1 cellular context compared by ENCODE assay signal in genomic region chr16:67719048-67719777, GRCh38.
A peak's percentile ranks its signal among the peaks of the same experiment; 100 is the strongest.
TF ChIP-seq lines count a peak whose summit lies in the region.

Gene GFOD2 (minus strand): TSS chr16:67719316. CDS start chr16:67685715, 33,601 bp downstream.

TF ChIP-seq in GM12878, 131 proteins besides CTCF, POLR2A, EP300 and RAD21 (continued from another document and continues in another):
- TF ChIP-seq HCFC1 (IDR thresholded peaks at IDR 0.05; ENCODE audit: low read length) = peak; percentile 35; the same call in 1 of the 2 replicates
- no peak for TF ChIP-seq SRF (IDR thresholded peaks at IDR 0.05; ENCODE audit: low read depth in 2 of 2, low read length in 2 of 2)
- no peak for TF ChIP-seq ASH2L (IDR thresholded peaks at IDR 0.05; ENCODE audit: borderline replicate concordance, low read depth)
- no peak for TF ChIP-seq BCL11A (IDR thresholded peaks at IDR 0.05; ENCODE audit: low read depth, low read length)
- no peak; the same call in 1 of the 2 replicates for TF ChIP-seq DPF2 (IDR thresholded peaks at IDR 0.05)
- no peak for TF ChIP-seq ZZZ3 (IDR thresholded peaks at IDR 0.05; ENCODE audit: control insufficient read depth, insufficient read length, low read depth)
- TF ChIP-seq, protein P1, sequence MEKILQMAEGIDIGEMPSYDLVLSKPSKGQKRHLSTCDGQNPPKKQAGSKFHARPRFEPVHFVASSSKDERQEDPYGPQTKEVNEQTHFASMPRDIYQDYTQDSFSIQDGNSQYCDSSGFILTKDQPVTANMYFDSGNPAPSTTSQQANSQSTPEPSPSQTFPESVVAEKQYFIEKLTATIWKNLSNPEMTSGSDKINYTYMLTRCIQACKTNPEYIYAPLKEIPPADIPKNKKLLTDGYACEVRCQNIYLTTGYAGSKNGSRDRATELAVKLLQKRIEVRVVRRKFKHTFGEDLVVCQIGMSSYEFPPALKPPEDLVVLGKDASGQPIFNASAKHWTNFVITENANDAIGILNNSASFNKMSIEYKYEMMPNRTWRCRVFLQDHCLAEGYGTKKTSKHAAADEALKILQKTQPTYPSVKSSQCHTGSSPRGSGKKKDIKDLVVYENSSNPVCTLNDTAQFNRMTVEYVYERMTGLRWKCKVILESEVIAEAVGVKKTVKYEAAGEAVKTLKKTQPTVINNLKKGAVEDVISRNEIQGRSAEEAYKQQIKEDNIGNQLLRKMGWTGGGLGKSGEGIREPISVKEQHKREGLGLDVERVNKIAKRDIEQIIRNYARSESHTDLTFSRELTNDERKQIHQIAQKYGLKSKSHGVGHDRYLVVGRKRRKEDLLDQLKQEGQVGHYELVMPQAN (conservative IDR thresholded peaks at IDR 0.05) = peak; percentile 84
- TF ChIP-seq, protein P2, sequence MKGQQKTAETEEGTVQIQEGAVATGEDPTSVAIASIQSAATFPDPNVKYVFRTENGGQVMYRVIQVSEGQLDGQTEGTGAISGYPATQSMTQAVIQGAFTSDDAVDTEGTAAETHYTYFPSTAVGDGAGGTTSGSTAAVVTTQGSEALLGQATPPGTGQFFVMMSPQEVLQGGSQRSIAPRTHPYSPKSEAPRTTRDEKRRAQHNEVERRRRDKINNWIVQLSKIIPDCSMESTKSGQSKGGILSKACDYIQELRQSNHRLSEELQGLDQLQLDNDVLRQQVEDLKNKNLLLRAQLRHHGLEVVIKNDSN (IDR thresholded peaks at IDR 0.05; ENCODE audit: borderline replicate concordance, extremely low read length, insufficient read depth, low read depth, low read length) = no peak
- peak; percentile 71; the same call in 1 of the 2 replicates for TF ChIP-seq ZBTB40 (IDR thresholded peaks at IDR 0.05; ENCODE audit: borderline replicate concordance)
- peak; percentile 21 for TF ChIP-seq NR2F1 (conservative IDR thresholded peaks at IDR 0.05)
- TF ChIP-seq, protein P3, sequence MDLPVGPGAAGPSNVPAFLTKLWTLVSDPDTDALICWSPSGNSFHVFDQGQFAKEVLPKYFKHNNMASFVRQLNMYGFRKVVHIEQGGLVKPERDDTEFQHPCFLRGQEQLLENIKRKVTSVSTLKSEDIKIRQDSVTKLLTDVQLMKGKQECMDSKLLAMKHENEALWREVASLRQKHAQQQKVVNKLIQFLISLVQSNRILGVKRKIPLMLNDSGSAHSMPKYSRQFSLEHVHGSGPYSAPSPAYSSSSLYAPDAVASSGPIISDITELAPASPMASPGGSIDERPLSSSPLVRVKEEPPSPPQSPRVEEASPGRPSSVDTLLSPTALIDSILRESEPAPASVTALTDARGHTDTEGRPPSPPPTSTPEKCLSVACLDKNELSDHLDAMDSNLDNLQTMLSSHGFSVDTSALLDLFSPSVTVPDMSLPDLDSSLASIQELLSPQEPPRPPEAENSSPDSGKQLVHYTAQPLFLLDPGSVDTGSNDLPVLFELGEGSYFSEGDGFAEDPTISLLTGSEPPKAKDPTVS (IDR thresholded peaks at IDR 0.05; ENCODE audit: low read depth, low read length) = no peak
- no peak for TF ChIP-seq BRCA1 (IDR thresholded peaks at IDR 0.05; ENCODE audit: low read depth, low read length)
- peak; percentile 95 for TF ChIP-seq POLR2AphosphoS5 (IDR thresholded peaks at IDR 0.05; ENCODE audit: low read length)
- no peak for TF ChIP-seq JUNB (IDR thresholded peaks at IDR 0.05)
- TF ChIP-seq E4F1 (IDR thresholded peaks at IDR 0.05; ENCODE audit: borderline replicate concordance, partially characterized antibody) = no peak
- peak; percentile 51 to 64 for TF ChIP-seq IKZF2 (IDR thresholded peaks at IDR 0.05)
- no peak for TF ChIP-seq MYB (IDR thresholded peaks at IDR 0.05; ENCODE audit: borderline replicate concordance, low read depth, low read length)
- TF ChIP-seq PAX5 (IDR thresholded peaks at IDR 0.05; ENCODE audit: borderline replicate concordance, low read depth, low read length) = peak; percentile 58; the same call in 1 of the 2 replicates
- TF ChIP-seq, protein P4, sequence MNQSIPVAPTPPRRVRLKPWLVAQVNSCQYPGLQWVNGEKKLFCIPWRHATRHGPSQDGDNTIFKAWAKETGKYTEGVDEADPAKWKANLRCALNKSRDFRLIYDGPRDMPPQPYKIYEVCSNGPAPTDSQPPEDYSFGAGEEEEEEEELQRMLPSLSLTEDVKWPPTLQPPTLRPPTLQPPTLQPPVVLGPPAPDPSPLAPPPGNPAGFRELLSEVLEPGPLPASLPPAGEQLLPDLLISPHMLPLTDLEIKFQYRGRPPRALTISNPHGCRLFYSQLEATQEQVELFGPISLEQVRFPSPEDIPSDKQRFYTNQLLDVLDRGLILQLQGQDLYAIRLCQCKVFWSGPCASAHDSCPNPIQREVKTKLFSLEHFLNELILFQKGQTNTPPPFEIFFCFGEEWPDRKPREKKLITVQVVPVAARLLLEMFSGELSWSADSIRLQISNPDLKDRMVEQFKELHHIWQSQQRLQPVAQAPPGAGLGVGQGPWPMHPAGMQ (IDR thresholded peaks at IDR 0.05; ENCODE audit: borderline replicate concordance) = no peak
- TF ChIP-seq CEBPB (IDR thresholded peaks at IDR 0.05; ENCODE audit: borderline replicate concordance in 1 of 2, low read depth in 2 of 2, low read length in 2 of 2) = no peak
- TF ChIP-seq PKNOX1 (IDR thresholded peaks at IDR 0.05) = no peak
- no peak for TF ChIP-seq SIX5 (IDR thresholded peaks at IDR 0.05; ENCODE audit: low read depth, low read length, severe bottlenecking)
- no peak for TF ChIP-seq SMC3 (IDR thresholded peaks at IDR 0.05; ENCODE audit: borderline replicate concordance, low read length)
- no peak for TF ChIP-seq SREBF2 (IDR thresholded peaks at IDR 0.05; ENCODE audit: low read length)
- no peak for TF ChIP-seq ZBED1 (IDR thresholded peaks at IDR 0.05; ENCODE audit: borderline replicate concordance)
- no peak for TF ChIP-seq FOXK2 (IDR thresholded peaks at IDR 0.05)
- TF ChIP-seq SIN3A (IDR thresholded peaks at IDR 0.05; ENCODE audit: low read depth, low read length) = peak; percentile 66; the same call in 1 of the 2 replicates
- TF ChIP-seq, protein P5, sequence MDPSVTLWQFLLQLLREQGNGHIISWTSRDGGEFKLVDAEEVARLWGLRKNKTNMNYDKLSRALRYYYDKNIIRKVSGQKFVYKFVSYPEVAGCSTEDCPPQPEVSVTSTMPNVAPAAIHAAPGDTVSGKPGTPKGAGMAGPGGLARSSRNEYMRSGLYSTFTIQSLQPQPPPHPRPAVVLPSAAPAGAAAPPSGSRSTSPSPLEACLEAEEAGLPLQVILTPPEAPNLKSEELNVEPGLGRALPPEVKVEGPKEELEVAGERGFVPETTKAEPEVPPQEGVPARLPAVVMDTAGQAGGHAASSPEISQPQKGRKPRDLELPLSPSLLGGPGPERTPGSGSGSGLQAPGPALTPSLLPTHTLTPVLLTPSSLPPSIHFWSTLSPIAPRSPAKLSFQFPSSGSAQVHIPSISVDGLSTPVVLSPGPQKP (IDR thresholded peaks at IDR 0.05; ENCODE audit: low read depth, low read length) = peak; percentile 69; the same call in 1 of the 2 replicates
- 0 out of 3 replicates have a peak, but pooled peaks have one; percentile 51 for TF ChIP-seq POU2F2 (IDR thresholded peaks at IDR 0.05; ENCODE audit: borderline replicate concordance, low read depth, low read length)
- 0 out of 2 replicates have a peak, but pooled peaks have one; percentile 16 for TF ChIP-seq CREB1 (IDR thresholded peaks at IDR 0.05; ENCODE audit: low read depth)
- TF ChIP-seq PRDM15 (CRISPR knock-in tag; IDR thresholded peaks at IDR 0.05) = no peak
- TF ChIP-seq, protein P6, sequence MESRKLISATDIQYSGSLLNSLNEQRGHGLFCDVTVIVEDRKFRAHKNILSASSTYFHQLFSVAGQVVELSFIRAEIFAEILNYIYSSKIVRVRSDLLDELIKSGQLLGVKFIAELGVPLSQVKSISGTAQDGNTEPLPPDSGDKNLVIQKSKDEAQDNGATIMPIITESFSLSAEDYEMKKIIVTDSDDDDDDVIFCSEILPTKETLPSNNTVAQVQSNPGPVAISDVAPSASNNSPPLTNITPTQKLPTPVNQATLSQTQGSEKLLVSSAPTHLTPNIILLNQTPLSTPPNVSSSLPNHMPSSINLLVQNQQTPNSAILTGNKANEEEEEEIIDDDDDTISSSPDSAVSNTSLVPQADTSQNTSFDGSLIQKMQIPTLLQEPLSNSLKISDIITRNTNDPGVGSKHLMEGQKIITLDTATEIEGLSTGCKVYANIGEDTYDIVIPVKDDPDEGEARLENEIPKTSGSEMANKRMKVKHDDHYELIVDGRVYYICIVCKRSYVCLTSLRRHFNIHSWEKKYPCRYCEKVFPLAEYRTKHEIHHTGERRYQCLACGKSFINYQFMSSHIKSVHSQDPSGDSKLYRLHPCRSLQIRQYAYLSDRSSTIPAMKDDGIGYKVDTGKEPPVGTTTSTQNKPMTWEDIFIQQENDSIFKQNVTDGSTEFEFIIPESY (IDR thresholded peaks at IDR 0.05) = no peak
- TF ChIP-seq TCF12 (IDR thresholded peaks at IDR 0.05; ENCODE audit: low read depth, low read length) = no peak
- no peak for TF ChIP-seq PAX8 (IDR thresholded peaks at IDR 0.05)
- no peak for TF ChIP-seq MTA2 (IDR thresholded peaks at IDR 0.05; ENCODE audit: low read depth)
- peak in 1 of 2 experiments; percentile 74; a peak in 2 of 3 replicates for TF ChIP-seq EGR1 (IDR thresholded peaks at IDR 0.05; ENCODE audit: borderline replicate concordance in 1 of 2, low read depth in 2 of 2, low read length in 2 of 2)
- TF ChIP-seq ETV6 (conservative IDR thresholded peaks at IDR 0.05 in 1 of 2, IDR thresholded peaks at IDR 0.05 in 1 of 2; ENCODE audit: borderline replicate concordance in 1 of 2, low read depth in 1 of 2) = peak in 1 of 2 experiments; percentile 64; a peak in 1 of 4 replicates
- no peak for TF ChIP-seq STAT3 (IDR thresholded peaks at IDR 0.05; ENCODE audit: low read depth, low read length)
